In genomic region chr5:71703941-71704340, GRCh38 we compare ENCODE assay signal across 23 cellular contexts. TPM values are rescaled to one million over a fixed set of nuclear protein-coding genes. Genes with fewer than 3 reads are reported as not detected.
"Had no signal": no experiment of that assay in that cellular context is flagged by ENCODE, and none has a peak within 500 bp of the region (broad histone marks: within the 10 kb centered on the region; RNA-seq: fewer than 3 reads in every experiment).

No MANE protein-coding gene starts in this region.

- H3K27me3 ChIP-seq: colonic mucosa, sigmoid colon, upper lobe of right lung had no signal

- H3K4me3 ChIP-seq: colonic mucosa, gastrocnemius medialis, sigmoid colon, upper lobe of right lung had no signal

- ATAC-seq: activated CD4-positive, CD25-positive, alpha-beta regulatory T cell treated with anti-CD3 and anti-CD28 coated beads, Interleukin-2, amount 50 U/mL, for 24 hours; activated CD8-positive, alpha-beta T cell treated with anti-CD3 and anti-CD28 coated beads, Interleukin-2, amount 10 ng/mL, durations not matched to agents 7 days and 5 days; activated naive CD8-positive, alpha-beta T cell treated with anti-CD3 and anti-CD28 coated beads, Interleukin-2, amount 50 U/mL, for 24 hours; activated T-cell treated with anti-CD3 and anti-CD28 coated beads, Interleukin-2, amount 50 U/mL, for 4 hours; esophagus mucosa; gastrocnemius medialis; naive thymus-derived CD8-positive, alpha-beta T cell; upper lobe of right lung had no signal

- H3K4me3 Mint-ChIP-seq: activated CD4-positive, alpha-beta T cell treated with anti-CD3 and anti-CD28 coated beads, Interleukin-2, amount 10 ng/mL, durations not matched to agents 7 days and 5 days; activated CD8-positive, alpha-beta T cell treated with anti-CD3 and anti-CD28 coated beads, Interleukin-2, amount 10 ng/mL, durations not matched to agents 7 days and 5 days; activated naive CD4-positive, alpha-beta T cell treated with anti-CD3 and anti-CD28 coated beads, Interleukin-2, amount 10 ng/mL, durations not matched to agents 7 days and 5 days; activated naive CD8-positive, alpha-beta T cell treated with anti-CD3 and anti-CD28 coated beads, Interleukin-2, amount 50 U/mL, for 24 hours; activated T-cell treated with anti-CD3 and anti-CD28 coated beads, Interleukin-2, amount 50 U/mL, for 4 hours; immature natural killer cell; naive thymus-derived CD8-positive, alpha-beta T cell had no signal

- H3K4me1 ChIP-seq: colonic mucosa, gastrocnemius medialis, sigmoid colon, upper lobe of right lung had no signal

- H3K36me3 ChIP-seq: brain microvascular endothelial cell, colonic mucosa, gastrocnemius medialis, sigmoid colon, upper lobe of right lung had no signal

- H3K36me3 Mint-ChIP-seq: activated naive CD4-positive, alpha-beta T cell treated with anti-CD3 and anti-CD28 coated beads, Interleukin-2, amount 10 ng/mL, durations not matched to agents 7 days and 5 days; immature natural killer cell; naive thymus-derived CD8-positive, alpha-beta T cell had no signal

- H3K4me1 Mint-ChIP-seq: activated CD4-positive, alpha-beta T cell treated with anti-CD3 and anti-CD28 coated beads, Interleukin-2, amount 10 ng/mL, durations not matched to agents 7 days and 5 days; activated naive CD4-positive, alpha-beta T cell treated with anti-CD3 and anti-CD28 coated beads, Interleukin-2, amount 10 ng/mL, durations not matched to agents 7 days and 5 days; activated naive CD8-positive, alpha-beta T cell treated with anti-CD3 and anti-CD28 coated beads, Interleukin-2, amount 50 U/mL, for 24 hours; immature natural killer cell; naive thymus-derived CD8-positive, alpha-beta T cell had no signal

- H3K27ac Mint-ChIP-seq: activated CD4-positive, alpha-beta T cell treated with anti-CD3 and anti-CD28 coated beads, Interleukin-2, amount 10 ng/mL, durations not matched to agents 7 days and 5 days; activated CD8-positive, alpha-beta T cell treated with anti-CD3 and anti-CD28 coated beads, Interleukin-2, amount 10 ng/mL, durations not matched to agents 7 days and 5 days; activated naive CD4-positive, alpha-beta T cell treated with anti-CD3 and anti-CD28 coated beads, Interleukin-2, amount 10 ng/mL, durations not matched to agents 7 days and 5 days; activated naive CD8-positive, alpha-beta T cell treated with anti-CD3 and anti-CD28 coated beads, Interleukin-2, amount 50 U/mL, for 24 hours; naive thymus-derived CD8-positive, alpha-beta T cell had no signal

- H3K27ac ChIP-seq: brain microvascular endothelial cell, colonic mucosa, gastrocnemius medialis, sigmoid colon, upper lobe of right lung had no signal

- DNase-seq: activated CD4-positive, alpha-beta T cell treated with anti-CD3 and anti-CD28 coated beads, Interleukin-2, amount 10 ng/mL, durations not matched to agents 7 days and 5 days; activated CD8-positive, alpha-beta T cell treated with anti-CD3 and anti-CD28 coated beads, Interleukin-2, amount 10 ng/mL, durations not matched to agents 7 days and 5 days; activated effector memory CD4-positive, alpha-beta T cell treated with Interleukin-2 at 50 U/mL for 16 hours; activated naive CD4-positive, alpha-beta T cell treated with anti-CD3 and anti-CD28 coated beads, Interleukin-2, amount 10 ng/mL, durations not matched to agents 7 days and 5 days; activated naive CD8-positive, alpha-beta T cell treated with anti-CD3 and anti-CD28 coated beads, Interleukin-2, amount 50 U/mL, for 24 hours; activated T-cell treated with anti-CD3 and anti-CD28 coated beads, Interleukin-2, amount 50 U/mL, for 4 hours; aorta; brain microvascular endothelial cell; central memory CD4-positive, alpha-beta T cell; colonic mucosa; gastrocnemius medialis; head of caudate nucleus; immature natural killer cell; naive thymus-derived CD8-positive, alpha-beta T cell; sigmoid colon; stimulated activated naive CD4-positive, alpha-beta T cell; T-helper 1 cell; T-helper 9 cell; upper lobe of right lung had no signal

- H3K9me3 ChIP-seq: colonic mucosa, gastrocnemius medialis, sigmoid colon, upper lobe of right lung had no signal

- H3K9me3 Mint-ChIP-seq: activated CD4-positive, alpha-beta T cell treated with anti-CD3 and anti-CD28 coated beads, Interleukin-2, amount 10 ng/mL, durations not matched to agents 7 days and 5 days; activated naive CD4-positive, alpha-beta T cell treated with anti-CD3 and anti-CD28 coated beads, Interleukin-2, amount 10 ng/mL, durations not matched to agents 7 days and 5 days; activated naive CD8-positive, alpha-beta T cell treated with anti-CD3 and anti-CD28 coated beads, Interleukin-2, amount 50 U/mL, for 24 hours; activated T-cell treated with anti-CD3 and anti-CD28 coated beads, Interleukin-2, amount 50 U/mL, for 4 hours; immature natural killer cell had no signal

RNA-seq across cellular contexts. Expression of gene CARTPT, which starts 15.1 kb away (rescaled TPM):
- total RNA-seq: activated CD4-positive, alpha-beta T cell treated with anti-CD3 and anti-CD28 coated beads, Interleukin-2, amount 10 ng/mL, durations not matched to agents 7 days and 5 days; activated CD8-positive, alpha-beta T cell treated with anti-CD3 and anti-CD28 coated beads, Interleukin-2, amount 10 ng/mL, durations not matched to agents 7 days and 5 days; activated T-cell treated with anti-CD3 and anti-CD28 coated beads, Interleukin-2, amount 50 U/mL, for 4 hours; aorta; esophagus mucosa; gastrocnemius medialis; liver; mesenteric fat pad; naive thymus-derived CD8-positive, alpha-beta T cell; upper lobe of right lung had no signal
- polyA plus RNA-seq: immature natural killer cell; liver; naive thymus-derived CD8-positive, alpha-beta T cell had no signal
